Comparison of ENCODE assay signal across 1 cellular context in genomic region chr16:29893553-29893952, GRCh38.
TF ChIP-seq lines count a peak whose summit lies in the region.

No MANE protein-coding gene starts in this region.

TF ChIP-seq in K562, 482 proteins besides CTCF, POLR2A, EP300 and RAD21 (continued from another document and continues in another):
- TF ChIP-seq TFAP4 (CRISPR knock-in tag; IDR thresholded peaks at IDR 0.05; ENCODE audit: borderline replicate concordance) (no peak), KDM4B (IDR thresholded peaks at IDR 0.05; ENCODE audit: borderline replicate concordance in 2 of 2, low read depth in 1 of 2) (no peak), ARID3B (CRISPR knock-in tag; IDR thresholded peaks at IDR 0.05; ENCODE audit: borderline replicate concordance) (no peak), BCOR (IDR thresholded peaks at IDR 0.05) (no peak), FOXM1 (IDR thresholded peaks at IDR 0.05; ENCODE audit: low read depth) (peak; percentile 69), FOXM1 (CRISPR knock-in tag; IDR thresholded peaks at IDR 0.05; ENCODE audit: low read depth) (no peak), ZNF699 (CRISPR knock-in tag; IDR thresholded peaks at IDR 0.05; ENCODE audit: insufficient replicate concordance) (no peak), RBM17 (IDR thresholded peaks at IDR 0.05; ENCODE audit: borderline replicate concordance, low read depth, low read length) (no peak), BRF2 (IDR thresholded peaks at IDR 0.05; ENCODE audit: borderline replicate concordance, insufficient read depth, insufficient read length) (no peak), GTF3C2 (IDR thresholded peaks at IDR 0.05; ENCODE audit: borderline replicate concordance, extremely low read depth, insufficient read length) (no peak), CAMTA2 (CRISPR knock-in tag; conservative IDR thresholded peaks at IDR 0.05) (no peak), ZBTB9 (CRISPR knock-in tag; IDR thresholded peaks at IDR 0.05) (no peak), STAT5B (CRISPR knock-in tag; IDR thresholded peaks at IDR 0.05) (no peak), SP2 (IDR thresholded peaks at IDR 0.05; ENCODE audit: extremely low read depth, low read depth, low read length, poor library complexity, severe bottlenecking) (no peak), CHAMP1 (IDR thresholded peaks at IDR 0.05) (no peak), BRCA1 (IDR thresholded peaks at IDR 0.05) (no peak), BRCA1 (CRISPR knock-in tag; IDR thresholded peaks at IDR 0.05) (no peak), GATA2 (CRISPR knock-in tag; IDR thresholded peaks at IDR 0.05) (peak; percentile 53; the same call in 1 of the 2 replicates), SIN3A (IDR thresholded peaks at IDR 0.05; ENCODE audit: borderline replicate concordance in 2 of 2, control insufficient read depth in 1 of 2, low read depth in 2 of 2, low read length in 2 of 2) (no peak), SRF (CRISPR knock-in tag; IDR thresholded peaks at IDR 0.05) (no peak), RB1 (IDR thresholded peaks at IDR 0.05; ENCODE audit: low read depth) (no peak), ZNF12 (CRISPR knock-in tag; IDR thresholded peaks at IDR 0.05) (no peak), PHF8 (IDR thresholded peaks at IDR 0.05; ENCODE audit: borderline replicate concordance, low read length) (no peak), KLF16 (IDR thresholded peaks at IDR 0.05) (no peak), TSC22D4 (tag; IDR thresholded peaks at IDR 0.05) (no peak), PHB2 (IDR thresholded peaks at IDR 0.05; ENCODE audit: low read depth) (no peak), ZNF212 (CRISPR knock-in tag; IDR thresholded peaks at IDR 0.05) (no peak), NFE2 (IDR thresholded peaks at IDR 0.05; ENCODE audit: low read depth) (no peak), ZNF780A (CRISPR knock-in tag; IDR thresholded peaks at IDR 0.05) (no peak), KLF1 (tag; IDR thresholded peaks at IDR 0.05) (no peak), E2F5 (CRISPR knock-in tag; IDR thresholded peaks at IDR 0.05) (no peak), TRIM25 (IDR thresholded peaks at IDR 0.05; ENCODE audit: borderline replicate concordance) (no peak), ZZZ3 (IDR thresholded peaks at IDR 0.05) (no peak), JUNB (CRISPR knock-in tag; conservative IDR thresholded peaks at IDR 0.05) (no peak), ZNF507 (tag; conservative IDR thresholded peaks at IDR 0.05) (no peak), ZNF143 (CRISPR knock-in tag; IDR thresholded peaks at IDR 0.05) (no peak), SMAD4 (CRISPR knock-in tag; conservative IDR thresholded peaks at IDR 0.05) (0 out of 2 replicates have a peak, but pooled peaks have one; percentile 30), ZNF707 (CRISPR knock-in tag; conservative IDR thresholded peaks at IDR 0.05) (no peak), GTF2A2 (tag; IDR thresholded peaks at IDR 0.05) (no peak), ZNF197 (CRISPR knock-in tag; IDR thresholded peaks at IDR 0.05; ENCODE audit: low read depth) (no peak), STAT5A (IDR thresholded peaks at IDR 0.05; ENCODE audit: borderline replicate concordance, low read length) (peak; percentile 60; the same call in 1 of the 2 replicates), ZC3H4 (CRISPR knock-in tag; IDR thresholded peaks at IDR 0.05; ENCODE audit: borderline replicate concordance) (no peak), FUS (optimal IDR thresholded peaks at IDR 0.05; ENCODE audit: low read depth, low read length) (no peak), MIER1 (IDR thresholded peaks at IDR 0.05; ENCODE audit: low read depth) (no peak), CREB3L1 (IDR thresholded peaks at IDR 0.05; ENCODE audit: borderline replicate concordance, low read depth) (no peak), MAFG (tag; conservative IDR thresholded peaks at IDR 0.05) (no peak), SETDB1 (IDR thresholded peaks at IDR 0.05; ENCODE audit: low read length) (no peak), CSDE1 (IDR thresholded peaks at IDR 0.05) (no peak), KLF13 (tag; IDR thresholded peaks at IDR 0.05; ENCODE audit: borderline replicate concordance, low read depth) (no peak), ZNF24 (IDR thresholded peaks at IDR 0.05) (no peak), PKNOX1 (IDR thresholded peaks at IDR 0.05) (peak; percentile 78), ZBTB49 (CRISPR knock-in tag; IDR thresholded peaks at IDR 0.05; ENCODE audit: borderline replicate concordance) (no peak), MTA1 (IDR thresholded peaks at IDR 0.05; ENCODE audit: borderline replicate concordance) (no peak)
